Comparison of ENCODE assay signal across 10 cellular contexts in genomic region chr12:16609140-16609539, GRCh38. TPM values are rescaled to one million over a fixed set of nuclear protein-coding genes. Genes with fewer than 3 reads are reported as not detected.
DNase-seq lines count a peak whose midpoint lies in the region; ATAC-seq and TF ChIP-seq lines count a peak whose summit lies in the region.
"Had no signal": no experiment of that assay in that cellular context is flagged by ENCODE, and none has a peak within 500 bp of the region (broad histone marks: within the 10 kb centered on the region; RNA-seq: fewer than 3 reads in every experiment).

No MANE protein-coding gene starts in this region.

- TF ChIP-seq POLR2A in right lobe of liver (IDR thresholded peaks at IDR 0.05) = no peak
- peak in 1 of 2 donors; percentile 25 for TF ChIP-seq POLR2A in thyroid gland (IDR thresholded peaks at IDR 0.05)

- H3K4me3 ChIP-seq in right lobe of liver (peak overlapping the region; percentile 10 to 20 (median 19)), thyroid gland (replicated peaks in 1 of 3) (peak overlapping the region in 1 of 3 donors; percentile 8)

- POLR2A ChIA-PET in RWPE1 (lab: Yijun Ruan, JAX; ENCODE audit: low non-redundant PET) = no interaction called here

- no peaks in the 10 kb centered on the region for H3K27me3 ChIP-seq in right lobe of liver
- H3K27me3 ChIP-seq in thyroid gland = no peaks in the 10 kb centered on the region

- 13% methylated on average over 7 of the region's 7 CpGs for WGBS in right lobe of liver (ENCODE audit: insufficient coverage, low coverage, low lambda C conversion rate, missing lambda C conversion rate)
- 34 to 60% methylated on average over 7 of the region's 7 CpGs for WGBS in thyroid gland, 2 donors

- CTCF ChIA-PET in RWPE1 (lab: Yijun Ruan, JAX) = no interaction called here

- intact Hi-C loops in right lobe of liver (cut with DNase I) = no loop called here
- intact Hi-C loops in thyroid gland (cut with DNase I) = no loop called here

- H3K36me3 ChIP-seq in right lobe of liver (no peaks in the 10 kb centered on the region), thyroid gland (no peaks in the 10 kb centered on the region)

- DNase-seq in NCI-H748 (lab: John Stamatoyannopoulos, UW; ENCODE audit: unreplicated experiment) (peak; percentile 51), NCI-H748 treated with DMSO at 0.1 percent for 48 hours (lab: John Stamatoyannopoulos, UW) (no peak), right lobe of liver (no peak), thyroid gland (peak in 1 of 2 donors; percentile 22), RWPE1 (ENCODE audit: low spot score) (no peak), CD1c-positive myeloid dendritic cell (ENCODE audit: extremely low spot score) (no peak)
- no peak for DNase-seq in activated CD8-positive, alpha-beta memory T cell treated with anti-CD3 and anti-CD28 coated beads, Interleukin-2, amount 50 U/mL, for 48 hours

- H3K9me3 ChIP-seq in right lobe of liver (no peaks in the 10 kb centered on the region), thyroid gland (no peaks in the 10 kb centered on the region)

- TF ChIP-seq CTCF in right lobe of liver (IDR thresholded peaks at IDR 0.05) (no peak), thyroid gland (IDR thresholded peaks at IDR 0.05) (no peak), RWPE1 (conservative IDR thresholded peaks at IDR 0.05; ENCODE audit: low read depth) (no peak)

- peak; percentile 43 to 64 (median 53) for ATAC-seq in right lobe of liver
- ATAC-seq: sciatic nerve; stimulated activated effector memory CD8-positive, alpha-beta T cell treated with anti-CD3 and anti-CD28 coated beads, Interleukin-12 subunit alpha, Interleukin-12 subunit beta, amount 100 ng/mL, for 72 hours had no signal

- H3K27ac ChIP-seq in angular gyrus (ENCODE audit: low read depth, low read length) (peak overlapping the region; percentile 85), right lobe of liver (no peak overlapping the region), thyroid gland (peak overlapping the region; percentile 97 to 99 (median 97)), RWPE1 (no peak overlapping the region)

- H3K4me1 ChIP-seq in right lobe of liver = peaks cover 0 to 14% (median 4%) of the 10 kb centered on the region in 4 donors
- peaks cover 28 to 39% of the 10 kb centered on the region in 2 donors for H3K4me1 ChIP-seq in thyroid gland

RNA-seq across cellular contexts. Expression of gene LMO3, which starts 3.2 kb away (rescaled TPM):
- total RNA-seq in right lobe of liver = 1 to 10 TPM in 1 of 6 experiments, not detected in 5; 1.3 TPM
- 100 to 1,000 TPM; 132 to 282 (median 197) TPM for total RNA-seq in thyroid gland

Comparison
In these comparisons a context has a peak if more than half of its experiments do, and no peak if none do; other contexts are left out.
1. H3K27ac ChIP-seq: peak in angular gyrus (single experiment) and thyroid gland (3 of 3); none in right lobe of liver (0 of 3) and RWPE1 (single experiment).
2. RNA of gene LMO3, which starts 3.2 kb away (total RNA-seq): 132 to 282 TPM in thyroid gland; 1.3 TPM in right lobe of liver; every median in the first group is over 10 times any median in the second.